ENCODE assay signal across 8 cellular contexts in the genomic region with DNA sequence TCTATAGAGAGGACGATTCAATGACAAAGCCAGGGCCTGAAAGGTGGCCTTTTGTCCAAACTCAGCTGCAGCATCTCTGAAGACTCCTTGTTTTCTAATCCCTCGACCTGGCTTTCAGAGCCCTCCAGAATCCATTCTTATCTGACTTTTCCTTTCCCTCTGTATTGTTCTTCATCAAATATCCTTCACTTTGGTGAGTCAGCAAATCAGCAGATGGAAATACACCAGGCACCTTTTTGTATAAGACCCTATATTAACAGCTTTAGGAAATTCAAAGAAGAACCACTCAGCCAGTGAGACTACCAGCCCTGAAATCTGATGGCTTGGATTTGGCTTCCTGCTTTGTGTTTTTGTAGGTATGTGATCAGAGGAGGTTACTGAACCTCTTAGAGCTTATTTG.
"Had no signal": no experiment of that assay in that cellular context is flagged by ENCODE, and none has a peak within 500 bp of the region (broad histone marks: within the 10 kb centered on the region; RNA-seq: fewer than 3 reads in every experiment).

No MANE protein-coding gene starts in this region.

- H3K4me1 Mint-ChIP-seq: IgD-negative memory B cell had no signal

- H3K4me3 ChIP-seq: HAP-1 had no signal

- H3K9me3 ChIP-seq: HAP-1 had no signal

- H3K27ac ChIP-seq: HL-60 had no signal

- ATAC-seq: HCT116 had no signal

- H3K4me3 Mint-ChIP-seq: HFFc6, IgD-negative memory B cell had no signal

- DNase-seq: GOT3, H7, HFFc6, KG1 had no signal

- H3K27ac Mint-ChIP-seq: HFFc6 had no signal

- H3K36me3 ChIP-seq: HAP-1 had no signal

- H3K4me1 ChIP-seq: HAP-1 had no signal

- H3K36me3 Mint-ChIP-seq: IgD-negative memory B cell had no signal
